ENCODE assay signal across 15 cellular contexts in the genomic region with DNA sequence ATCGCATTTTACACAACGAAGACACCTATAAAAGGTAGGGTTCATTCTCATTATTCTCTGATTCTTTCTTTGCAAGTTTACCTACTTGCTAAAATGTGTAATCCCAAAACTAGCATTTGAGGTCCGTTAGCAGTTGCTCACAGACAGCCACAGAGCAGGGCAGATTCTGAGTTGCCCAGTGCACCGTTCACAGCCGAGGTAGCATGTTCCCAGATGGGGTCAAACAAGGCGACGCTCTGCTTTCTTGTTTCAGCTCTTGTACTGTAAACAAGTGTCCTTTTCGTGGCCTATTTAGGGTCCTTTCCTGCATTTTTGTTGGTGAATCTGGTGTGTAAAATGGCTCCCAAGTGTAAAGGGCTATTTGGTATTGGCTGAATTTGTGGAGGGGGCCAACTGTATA. TPM values are rescaled to one million over a fixed set of nuclear protein-coding genes. Genes with fewer than 3 reads are reported as not detected.
A peak's percentile ranks its signal among the peaks of the same experiment; 100 is the strongest.
DNase-seq lines count a peak whose midpoint lies in the region; ATAC-seq, FAIRE-seq and TF ChIP-seq lines count a peak whose summit lies in the region.
"Had no signal": no experiment of that assay in that cellular context is flagged by ENCODE, and none has a peak within 500 bp of the region (broad histone marks: within the 10 kb centered on the region; RNA-seq: fewer than 3 reads in every experiment).

No MANE protein-coding gene starts in this region.

- H3K4me1 Mint-ChIP-seq in immature natural killer cell, result peaks cover 83 to 86% of the 10 kb centered on the region in 2 donors
- H3K4me1 Mint-ChIP-seq in type B pancreatic cell (ENCODE audit: unreplicated experiment), result peaks cover 38% of the 10 kb centered on the region

- WGBS in HepG2 (ENCODE audit: low lambda C conversion rate), result 60% methylated on average over 8 of the region's 8 CpGs
- WGBS in right lobe of liver (ENCODE audit: insufficient coverage, low coverage, low lambda C conversion rate, missing lambda C conversion rate), result 68% methylated on average over 8 of the region's 8 CpGs

- H3K9ac ChIP-seq in HepG2 (ENCODE audit: insufficient read depth, low read depth, low read length), result peak overlapping the region; percentile 90; the same call in 1 of the 2 replicates

- TF ChIP-seq CTCF in HepG2 (CRISPR knock-in tag; IDR thresholded peaks at IDR 0.05) (no peak), right lobe of liver (IDR thresholded peaks at IDR 0.05) (no peak), type B pancreatic cell (conservative IDR thresholded peaks at IDR 0.05) (no peak), WERI-Rb-1 (IDR thresholded peaks at IDR 0.05; ENCODE audit: low read depth, low read length) (no peak)

- TF ChIP-seq EP300 in HepG2 (IDR thresholded peaks at IDR 0.05; ENCODE audit: low read depth in 2 of 2, low read length in 2 of 2), result no peak
- no peak for TF ChIP-seq EP300 in HepG2 (CRISPR knock-in tag; IDR thresholded peaks at IDR 0.05; ENCODE audit: borderline replicate concordance)

- peak overlapping the region; percentile 84 for H3K4me2 ChIP-seq in HepG2 (ENCODE audit: low read depth, low read length)

- peak overlapping the region; percentile 87 to 93 (median 91) for H3K4me3 Mint-ChIP-seq in immature natural killer cell
- peak overlapping the region; percentile 81 for H3K4me3 Mint-ChIP-seq in type B pancreatic cell

- H3K36me3 Mint-ChIP-seq in immature natural killer cell (no peaks in the 10 kb centered on the region), type B pancreatic cell (peaks cover 11% of the 10 kb centered on the region)

- H3K4me3 ChIP-seq in HepG2 (replicated peaks in 1 of 3; ENCODE audit: insufficient read depth in 1 of 3, low read depth in 2 of 3, low read length in 3 of 3), result peak overlapping the region; percentile 6 to 87 (median 78); a peak in 4 of 6 replicates
- H3K4me3 ChIP-seq in right lobe of liver, result no peak overlapping the region
- no peak overlapping the region for H3K4me3 ChIP-seq in WERI-Rb-1 (ENCODE audit: low read depth, low read length)

- POLR2A ChIA-PET in HepG2 (lab: Yijun Ruan, JAX), result no interaction called here

- no peaks in the 10 kb centered on the region; a peak in 1 of 5 replicates for H3K27me3 ChIP-seq in HepG2 (ENCODE audit: control insufficient read depth in 1 of 2, insufficient read depth in 2 of 2, low read length in 2 of 2)
- H3K27me3 ChIP-seq in right lobe of liver, result no peaks in the 10 kb centered on the region
- no peaks in the 10 kb centered on the region for H3K27me3 ChIP-seq in WERI-Rb-1 (ENCODE audit: insufficient read depth, low read depth, severe bottlenecking)
- H3K27me3 ChIP-seq: gastroesophageal sphincter, pancreas had no signal

- TF ChIP-seq RAD21 in HepG2 (CRISPR knock-in tag; IDR thresholded peaks at IDR 0.05), result no peak

- H3K27me3 Mint-ChIP-seq in immature natural killer cell (ENCODE audit: low read depth in 3 of 3), result peaks cover 0 to 4% (median 4%) of the 10 kb centered on the region in 3 donors
- H3K27me3 Mint-ChIP-seq in type B pancreatic cell, result peaks cover 2% of the 10 kb centered on the region

- DNase-seq in HepG2 (ENCODE audit: low spot score) (no peak), right lobe of liver (no peak), immature natural killer cell (no peak), type B pancreatic cell (ENCODE audit: extremely low spot score, unreplicated experiment) (no peak), cardiac septum (ENCODE audit: low spot score) (no peak), activated gamma-delta T cell treated with Interleukin-2 at 50 U/mL for 16 hours (no peak), WERI-Rb-1 (no peak)
- peak; percentile 45 to 59 for DNase-seq in activated CD4-positive, alpha-beta T cell treated with anti-CD3 and anti-CD28 coated beads, Interleukin-2, amount 50 U/mL, for 48 hours
- DNase-seq: dermis blood vessel endothelial cell, left colon, NCI-H187, pancreas had no signal

- intact Hi-C loops in HepG2 (cut with micrococcal nuclease; ENCODE audit: unreplicated experiment), result loop anchor here (5.0 to 10.0 kb wide), 2 partner anchors 268 to 1415 kb away; a partner anchor contains a TSS
- intact Hi-C loops in right lobe of liver (cut with DNase I), result no loop called here
- intact Hi-C loops in cardiac septum (cut with DNase I), result no loop called here

- H3K27ac Mint-ChIP-seq in immature natural killer cell (peak overlapping the region; percentile 30 to 90 (median 82)), type B pancreatic cell (peak overlapping the region; percentile 36)

- no peaks in the 10 kb centered on the region; a peak in 2 of 5 replicates for H3K36me3 ChIP-seq in HepG2 (replicated peaks in 1 of 2; ENCODE audit: control insufficient read depth in 1 of 2, insufficient read depth in 2 of 2, low read length in 2 of 2)
- H3K36me3 ChIP-seq in right lobe of liver, result no peaks in the 10 kb centered on the region
- H3K36me3 ChIP-seq in WERI-Rb-1, result no peaks in the 10 kb centered on the region
- H3K36me3 ChIP-seq: gastroesophageal sphincter, pancreas, thoracic aorta had no signal

- TF ChIP-seq POLR2A in HepG2 (IDR thresholded peaks at IDR 0.05; ENCODE audit: insufficient read depth in 1 of 2, low read depth in 2 of 2, low read length in 2 of 2), result no peak
- TF ChIP-seq POLR2A in right lobe of liver (IDR thresholded peaks at IDR 0.05), result no peak

- peaks cover 75% of the 10 kb centered on the region for H3K79me2 ChIP-seq in HepG2 (ENCODE audit: insufficient read depth, low read length)

- H3K9me3 ChIP-seq in HepG2 (ENCODE audit: low read length) (no peaks in the 10 kb centered on the region), right lobe of liver (no peaks in the 10 kb centered on the region), WERI-Rb-1 (ENCODE audit: severe bottlenecking) (no peaks in the 10 kb centered on the region)
- H3K9me3 ChIP-seq: gastroesophageal sphincter, pancreas, thoracic aorta had no signal

- H3K9me3 Mint-ChIP-seq in immature natural killer cell (no peaks in the 10 kb centered on the region), type B pancreatic cell (no peaks in the 10 kb centered on the region)

- peaks cover 39% of the 10 kb centered on the region for H4K20me1 ChIP-seq in HepG2 (ENCODE audit: insufficient read depth, low read length)

- no peak overlapping the region for H2AFZ ChIP-seq in HepG2 (ENCODE audit: low read length)

- H3K4me1 ChIP-seq in HepG2 (ENCODE audit: insufficient read depth, low read length), result peaks cover 50% of the 10 kb centered on the region
- H3K4me1 ChIP-seq in right lobe of liver, result peaks cover 0 to 10% (median 1%) of the 10 kb centered on the region in 4 donors

- no peak for FAIRE-seq in HepG2 (lab: Jason Lieb, UNC)
- FAIRE-seq: pancreas had no signal

- BruUV-seq in HepG2 (replicated peaks; lab: Mats Ljungman, UMichigan), result no TSS peak

- H3K27ac ChIP-seq in HepG2 (ENCODE audit: extremely low read length, insufficient read depth, low read length) (peak overlapping the region; percentile 29), right lobe of liver (no peak overlapping the region), WERI-Rb-1 (no peak overlapping the region)
- H3K27ac ChIP-seq: gastroesophageal sphincter, pancreas, thoracic aorta had no signal

- in situ Hi-C loops in HepG2 (cut with HindIII; ENCODE audit: extremely low pct_ligation_motif_present, low pct_unique_long_range_greater_than_20kb), result no loop called here

- no peak for ATAC-seq in HepG2
- ATAC-seq in right lobe of liver, result no peak
- ATAC-seq: gastroesophageal sphincter, left colon, pancreas had no signal

- CTCF ChIA-PET in HepG2 (lab: Yijun Ruan, JAX; ENCODE audit: low intra/inter-chr PET ratio, low total read pairs), result no interaction called here

RNA-seq across cellular contexts. Expression of a gene that starts 3.1 kb away (rescaled TPM):
- total RNA-seq in HepG2 (2016; rRNA removed; fragmentation: Illumina TruSeq; extraction: Trizol) (36.5 and 65.6 TPM in 2 replicates), right lobe of liver (10 to 100 TPM; 10.3 to 25.4 (median 14.9) TPM), type B pancreatic cell (ENCODE audit: low replicate concordance) (25.7 and 37.5 TPM in 2 replicates), cardiac septum (53.6 TPM)
- total RNA-seq in HepG2 (2016; cell fraction: cytosol; rRNA removed; fragmentation: Illumina TruSeq; extraction: Trizol; ENCODE audit: low read depth), result 7.1 and 8.4 TPM in 2 replicates
- total RNA-seq in HepG2 (2016; cell fraction: insoluble cytoplasmic fraction; rRNA removed; fragmentation: Illumina TruSeq; extraction: Trizol), result 37.9 and 63.0 TPM in 2 replicates
- total RNA-seq in HepG2 (2016; cell fraction: membrane; rRNA removed; fragmentation: Illumina TruSeq; extraction: Trizol), result 16.6 and 17.6 TPM in 2 replicates
- 20.8 and 22.0 TPM in 2 replicates for total RNA-seq in HepG2 (2016; cell fraction: nucleus; rRNA removed; fragmentation: Illumina TruSeq; extraction: Trizol)
- polyA plus RNA-seq in HepG2 (2011; rRNA removed) (67.0 and 86.5 TPM in 2 replicates), immature natural killer cell (100 to 1,000 TPM; 118 to 123 (median 120) TPM)
- 20.9 and 33.3 TPM in 2 replicates for polyA plus RNA-seq in HepG2 (2011; cell fraction: cytosol; rRNA removed)
- 16.0 and 18.6 TPM in 2 replicates for polyA plus RNA-seq in HepG2 (2011; cell fraction: nucleus; rRNA removed)
- polyA plus RNA-seq in HepG2 (2012), result 21.8 and 33.2 TPM in 2 replicates
- polyA plus RNA-seq in HepG2 (2016; cell fraction: cytosol; fragmentation: Illumina TruSeq; extraction: Trizol; ENCODE audit: low read depth), result 6.7 and 8.2 TPM in 2 replicates
- polyA plus RNA-seq in HepG2 (2016; cell fraction: insoluble cytoplasmic fraction; fragmentation: Illumina TruSeq; extraction: Trizol; ENCODE audit: low read depth), result 60.8 and 80.2 TPM in 2 replicates
- 10.6 and 14.9 TPM in 2 replicates for polyA plus RNA-seq in HepG2 (2016; cell fraction: membrane; fragmentation: Illumina TruSeq; extraction: Trizol; ENCODE audit: low read depth)
- 31.6 and 37.5 TPM in 2 replicates for polyA plus RNA-seq in HepG2 (2016; cell fraction: nucleus; fragmentation: Illumina TruSeq; extraction: Trizol; ENCODE audit: insufficient read depth, low read depth)
- polyA minus RNA-seq in HepG2 (2011; rRNA and poly(A)+ RNA removed; ENCODE audit: low replicate concordance), result 69.8 and 75.0 TPM in 2 replicates
- 49.0 and 63.7 TPM in 2 replicates for polyA minus RNA-seq in HepG2 (2011; cell fraction: cytosol; rRNA and poly(A)+ RNA removed)
- polyA minus RNA-seq in HepG2 (2011; cell fraction: nucleus; rRNA and poly(A)+ RNA removed), result 44.1 and 46.9 TPM in 2 replicates

RNA-seq across cellular contexts. Expression of a gene that starts 43.7 kb away (rescaled TPM):
- not detected in 2 replicates for total RNA-seq in HepG2 (2016; rRNA removed; fragmentation: Illumina TruSeq; extraction: Trizol)
- total RNA-seq in HepG2 (2016; cell fraction: cytosol; rRNA removed; fragmentation: Illumina TruSeq; extraction: Trizol; ENCODE audit: low read depth), result not detected in 2 replicates
- total RNA-seq in HepG2 (2016; cell fraction: insoluble cytoplasmic fraction; rRNA removed; fragmentation: Illumina TruSeq; extraction: Trizol), result not detected in 2 replicates
- not detected in 2 replicates for total RNA-seq in HepG2 (2016; cell fraction: membrane; rRNA removed; fragmentation: Illumina TruSeq; extraction: Trizol)
- not detected in 2 replicates for total RNA-seq in HepG2 (2016; cell fraction: nucleus; rRNA removed; fragmentation: Illumina TruSeq; extraction: Trizol)
- polyA plus RNA-seq in HepG2 (2011; rRNA removed), result 0.13 TPM in 1 of 2 replicates, not detected in the other
- 0.08 and 0.10 TPM in 2 replicates for polyA plus RNA-seq in HepG2 (2011; cell fraction: cytosol; rRNA removed)
- not detected in 2 replicates for polyA plus RNA-seq in HepG2 (2011; cell fraction: nucleus; rRNA removed)
- not detected in 2 replicates for polyA plus RNA-seq in HepG2 (2012)
- not detected in 2 replicates for polyA plus RNA-seq in HepG2 (2016; cell fraction: cytosol; fragmentation: Illumina TruSeq; extraction: Trizol; ENCODE audit: low read depth)
- polyA plus RNA-seq in HepG2 (2016; cell fraction: insoluble cytoplasmic fraction; fragmentation: Illumina TruSeq; extraction: Trizol; ENCODE audit: low read depth), result not detected in 2 replicates
- not detected in 2 replicates for polyA plus RNA-seq in HepG2 (2016; cell fraction: membrane; fragmentation: Illumina TruSeq; extraction: Trizol; ENCODE audit: low read depth)
- not detected in 2 replicates for polyA plus RNA-seq in HepG2 (2016; cell fraction: nucleus; fragmentation: Illumina TruSeq; extraction: Trizol; ENCODE audit: insufficient read depth, low read depth)
- polyA minus RNA-seq in HepG2 (2011; rRNA and poly(A)+ RNA removed; ENCODE audit: low replicate concordance), result not detected in 2 replicates
- polyA minus RNA-seq in HepG2 (2011; cell fraction: cytosol; rRNA and poly(A)+ RNA removed), result not detected in 2 replicates
- polyA minus RNA-seq in HepG2 (2011; cell fraction: nucleus; rRNA and poly(A)+ RNA removed), result not detected in 2 replicates
- 1 to 10 TPM in 1 of 6 experiments, under 1 TPM in 5; 0.29 to 5.6 (median 0.41) TPM for total RNA-seq in right lobe of liver
- not detected for polyA plus RNA-seq in immature natural killer cell
- 0.57 and 1.6 TPM in 2 replicates for total RNA-seq in type B pancreatic cell (ENCODE audit: low replicate concordance)
- 692 TPM for total RNA-seq in cardiac septum
- total RNA-seq: T-helper 2 cell treated with Interferon-gamma antibody and Interleukin-4, amounts not matched to agents 100 ng/mL and 5 ng/mL, for 36 hours had no signal

Comparison
In these comparisons a context has a peak if more than half of its experiments do, and no peak if none do; other contexts are left out.
1. H3K4me3 ChIP-seq: peak in HepG2 (3 of 3); none in right lobe of liver (0 of 3) and WERI-Rb-1 (single experiment).
2. DNase-seq: peak in activated CD4-positive, alpha-beta T cell treated with anti-CD3 and anti-CD28 coated beads, Interleukin-2, amount 50 U/mL, for 48 hours (2 of 2); none in HepG2 (single experiment), right lobe of liver (0 of 3), immature natural killer cell (0 of 3), type B pancreatic cell (single experiment), cardiac septum (single experiment), activated gamma-delta T cell treated with Interleukin-2 at 50 U/mL for 16 hours (single experiment) and WERI-Rb-1 (single experiment).
3. RNA of a gene that starts 43.7 kb away (total RNA-seq): 692 TPM in cardiac septum (single experiment); 0.57 to 1.6 TPM in type B pancreatic cell, 0.29 to 5.6 TPM in right lobe of liver and not detected in HepG2; every median in the first group is over 100 times any median in the second.